In the genomic region with DNA sequence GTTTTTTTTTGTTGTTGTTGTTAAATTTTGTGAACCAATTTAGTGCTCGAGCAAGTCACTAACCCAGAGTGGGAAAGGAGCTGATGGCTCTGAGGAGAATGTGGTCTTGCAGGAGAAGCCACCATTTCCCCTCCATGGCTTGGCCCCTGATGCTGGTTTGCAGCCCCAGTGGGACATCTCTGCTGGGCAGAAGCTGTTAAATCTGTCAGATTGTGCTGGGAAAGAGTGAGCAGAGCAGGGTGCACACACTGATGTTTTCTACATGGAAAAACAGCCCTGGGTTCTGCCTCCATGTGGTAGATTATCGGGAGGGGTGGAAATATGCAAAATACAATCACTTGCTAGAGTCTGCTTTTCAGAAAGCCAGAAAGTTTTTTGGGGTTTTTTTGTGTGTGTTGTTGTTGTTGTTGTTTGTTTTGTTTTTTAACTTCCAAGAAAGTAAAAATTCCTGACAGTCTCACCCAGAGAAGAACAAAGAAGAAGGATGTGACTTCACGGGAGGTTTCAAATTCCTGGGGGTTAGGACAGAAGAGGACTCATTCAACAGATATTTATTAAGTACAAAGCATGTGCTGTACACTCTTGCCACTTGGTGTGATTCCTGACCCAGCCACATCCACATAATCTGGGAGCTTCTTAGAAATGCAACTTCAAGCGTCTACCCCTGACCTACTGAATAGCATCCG, we compare ENCODE assay signal across 13 cellular contexts.
DNase-seq lines count a peak whose midpoint lies in the region; TF ChIP-seq lines count a peak whose summit lies in the region.
"Had no signal": no experiment of that assay in that cellular context is flagged by ENCODE, and none has a peak within 500 bp of the region (broad histone marks: within the 10 kb centered on the region; RNA-seq: fewer than 3 reads in every experiment).

No MANE protein-coding gene starts in this region.

- no peaks in the 10 kb centered on the region for H3K9me3 Mint-ChIP-seq in HFFc6

- H3K36me3 Mint-ChIP-seq in HFFc6 (ENCODE audit: low read depth) = no peaks in the 10 kb centered on the region
- H3K36me3 Mint-ChIP-seq: memory B cell had no signal

- H3K27me3 Mint-ChIP-seq in HFFc6 (ENCODE audit: insufficient read depth) = peaks cover 7% of the 10 kb centered on the region

- in situ Hi-C loops in KBM-7 (cut with MboI; ENCODE audit: low pct_unique_long_range_greater_than_20kb, low sequenced_read_pairs) = no loop called here

- DNase-seq in A172 (ENCODE audit: low spot score) = peak; percentile 52
- DNase-seq in HFFc6 = peak; percentile 28
- peak; percentile 82 for DNase-seq in SW480 (ENCODE audit: low spot score)
- DNase-seq in foreskin melanocyte = peak; percentile 69
- DNase-seq in dermis blood vessel endothelial cell = no peak
- DNase-seq in KBM-7 = no peak
- DNase-seq in germinal center (ENCODE audit: low spot score) = no peak
- DNase-seq in SK-N-DZ (ENCODE audit: low spot score) = no peak
- DNase-seq: activated T-cell treated with anti-CD3 and anti-CD28 coated beads, Interleukin-2, amount 50 U/mL, for 48 hours; cortex of kidney; NCI-H187 treated with DMSO at 0.1 percent for 48 hours; stimulated activated naive CD4-positive, alpha-beta T cell treated with Interleukin-2 at 50 U/mL for 16 hours had no signal

- peaks cover 10% of the 10 kb centered on the region for H3K4me1 Mint-ChIP-seq in HFFc6 (ENCODE audit: low read depth)
- H3K4me1 Mint-ChIP-seq: memory B cell had no signal

- TF ChIP-seq CTCF in HFFc6 (IDR thresholded peaks at IDR 0.05) = no peak

- no peak overlapping the region for H3K4me3 Mint-ChIP-seq in HFFc6
- H3K4me3 Mint-ChIP-seq: memory B cell had no signal

- no peak overlapping the region for H3K27ac Mint-ChIP-seq in HFFc6
- H3K27ac Mint-ChIP-seq: memory B cell had no signal

Comparison
In these comparisons a context has a peak if more than half of its experiments do, and no peak if none do; other contexts are left out.
1. DNase-seq: peak in A172 (single experiment), HFFc6 (single experiment), SW480 (single experiment) and foreskin melanocyte (single experiment); none in dermis blood vessel endothelial cell (single experiment), KBM-7 (single experiment), germinal center (single experiment) and SK-N-DZ (single experiment).